In genomic region chr19:57096640-57097361, GRCh38 we compare ENCODE assay signal across 2 cellular contexts.
TF ChIP-seq lines count a peak whose summit lies in the region.

No MANE protein-coding gene starts in this region.

TF ChIP-seq in HepG2, 621 proteins besides CTCF, POLR2A, EP300 and RAD21 (continues in another document):
- no peak for TF ChIP-seq ZBTB49 (CRISPR knock-in tag; IDR thresholded peaks at IDR 0.05; ENCODE audit: borderline replicate concordance)
- TF ChIP-seq KAT8 (CRISPR knock-in tag; IDR thresholded peaks at IDR 0.05), result peak; percentile 31; the same call in 1 of the 2 replicates
- TF ChIP-seq ATF4 (CRISPR knock-in tag; IDR thresholded peaks at IDR 0.05), result no peak
- TF ChIP-seq HDAC2 (CRISPR knock-in tag; IDR thresholded peaks at IDR 0.05), result 0 out of 2 replicates have a peak, but pooled peaks have one; percentile 36
- TF ChIP-seq ZSCAN30 (CRISPR knock-in tag; IDR thresholded peaks at IDR 0.05), result no peak
- TF ChIP-seq CEBPZ (IDR thresholded peaks at IDR 0.05; ENCODE audit: low read length), result no peak
- TF ChIP-seq TGIF2 (CRISPR knock-in tag; IDR thresholded peaks at IDR 0.05), result 0 out of 2 replicates have a peak, but pooled peaks have one; percentile 30
- TF ChIP-seq JARID2 (CRISPR knock-in tag; IDR thresholded peaks at IDR 0.05; ENCODE audit: insufficient replicate concordance), result no peak
- TF ChIP-seq SMARCE1 (IDR thresholded peaks at IDR 0.05; ENCODE audit: borderline replicate concordance), result no peak
- TF ChIP-seq DZIP1 (CRISPR knock-in tag; IDR thresholded peaks at IDR 0.05), result no peak
- no peak for TF ChIP-seq ZNF160 (CRISPR knock-in tag; IDR thresholded peaks at IDR 0.05)
- peak; percentile 24; the same call in 1 of the 2 replicates for TF ChIP-seq ZBTB25 (CRISPR knock-in tag; IDR thresholded peaks at IDR 0.05)
- TF ChIP-seq ZNF883 (CRISPR knock-in tag; IDR thresholded peaks at IDR 0.05; ENCODE audit: not compliant biosample characterization), result no peak
- TF ChIP-seq HOXA3 (CRISPR knock-in tag; IDR thresholded peaks at IDR 0.05), result 0 out of 2 replicates have a peak, but pooled peaks have one; percentile 25

TF ChIP-seq in WTC11, 78 proteins besides CTCF, POLR2A, EP300 and RAD21 (continued from another document):
- no peak for TF ChIP-seq GABPB1 (CRISPR knock-in tag; IDR thresholded peaks at IDR 0.05)
- TF ChIP-seq SOX15 (CRISPR knock-in tag; IDR thresholded peaks at IDR 0.05), result no peak
- no peak for TF ChIP-seq ZNF121 (CRISPR knock-in tag; IDR thresholded peaks at IDR 0.05)
- TF ChIP-seq HMGA2 (CRISPR knock-in tag; IDR thresholded peaks at IDR 0.05), result peak; percentile 71; the same call in 1 of the 2 replicates
